In the genomic region with DNA sequence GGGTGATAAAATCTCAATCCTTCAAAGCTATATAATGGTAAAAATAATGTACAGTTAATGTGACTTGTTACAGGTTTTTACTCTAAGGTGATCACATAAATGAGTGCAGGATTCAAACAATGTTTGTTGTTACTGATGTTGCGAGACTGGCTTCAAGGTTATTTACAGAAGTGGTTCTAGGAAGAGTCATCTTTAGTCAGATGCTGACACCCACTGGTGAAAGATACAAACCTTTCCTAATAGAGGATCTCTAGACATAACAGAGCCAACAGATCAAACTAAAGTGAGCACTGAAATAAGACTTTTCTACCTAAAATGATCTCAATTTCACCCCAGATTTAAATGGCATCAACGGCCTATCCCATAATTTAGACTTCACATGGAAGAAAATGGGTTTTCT, we compare ENCODE assay signal across 9 cellular contexts. TPM values are rescaled to one million over a fixed set of nuclear protein-coding genes. Genes with fewer than 3 reads are reported as not detected.
DNase-seq lines count a peak whose midpoint lies in the region; ATAC-seq and TF ChIP-seq lines count a peak whose summit lies in the region.
"Had no signal": no experiment of that assay in that cellular context is flagged by ENCODE, and none has a peak within 500 bp of the region (broad histone marks: within the 10 kb centered on the region; RNA-seq: fewer than 3 reads in every experiment).

No MANE protein-coding gene starts in this region.

- ATAC-seq in Panc1 (peak; percentile 90), GM18909 (IDR thresholded peaks at IDR 0.05; ENCODE audit: poor library complexity, unreplicated experiment) (no peak), HG03432 (IDR thresholded peaks at IDR 0.05; ENCODE audit: unreplicated experiment) (no peak)
- ATAC-seq in activated T-cell treated with anti-CD3 and anti-CD28 coated beads, Interleukin-2, amount 50 U/mL, for 4 hours = no peak

- H3K27me3 Mint-ChIP-seq in Calu3 (ENCODE audit: unreplicated experiment) (no peaks in the 10 kb centered on the region), neural progenitor cell (ENCODE audit: insufficient read depth, low read depth) (no peaks in the 10 kb centered on the region)
- H3K27me3 Mint-ChIP-seq in activated T-cell treated with anti-CD3 and anti-CD28 coated beads, Interleukin-2, amount 50 U/mL, for 4 hours (ENCODE audit: low read depth) = no peaks in the 10 kb centered on the region

- WGBS in esophagus muscularis mucosa = 49% methylated on average over 2 of the region's 2 CpGs

- H3K4me3 Mint-ChIP-seq in Calu3 (ENCODE audit: low read depth, unreplicated experiment) (no peak overlapping the region), neural progenitor cell (no peak overlapping the region)
- H3K4me3 Mint-ChIP-seq in activated T-cell treated with anti-CD3 and anti-CD28 coated beads, Interleukin-2, amount 50 U/mL, for 4 hours = no peak overlapping the region

- intact Hi-C loops in Calu3 (cut with micrococcal nuclease; ENCODE audit: unreplicated experiment) (loop anchor here (1.0 to 5.0 kb wide), 4 partner anchors 38 to 498 kb away; no protein-coding TSS in a partner anchor), Panc1 (cut with micrococcal nuclease; ENCODE audit: unreplicated experiment) (loop anchor here (5.0 to 10.0 kb wide), 3 partner anchors 60 to 643 kb away; no protein-coding TSS in a partner anchor), esophagus muscularis mucosa (cut with DNase I) (loop anchor here (5.0 to 10.0 kb wide), 3 partner anchors 320 to 498 kb away; partner anchors contain the start of gene LHFPL2)

- no peak overlapping the region for H3K9ac ChIP-seq in neural progenitor cell

- no peak for TF ChIP-seq EP300 in esophagus muscularis mucosa (IDR thresholded peaks at IDR 0.05)

- H3K9me3 ChIP-seq in Panc1 (ENCODE audit: control insufficient read depth, insufficient read depth, low read depth, low read length) (no peaks in the 10 kb centered on the region), esophagus muscularis mucosa (no peaks in the 10 kb centered on the region), neural progenitor cell (ENCODE audit: low read depth) (no peaks in the 10 kb centered on the region)

- in situ Hi-C loops in Panc1 (cut with HindIII; ENCODE audit: low pct_unique_long_range_greater_than_20kb, low sequenced_read_pairs) = no loop called here

- peak; percentile 27 for DNase-seq in Calu3
- DNase-seq in Jurkat, Clone E6-1 (ENCODE audit: low read depth, low spot score) = peak; percentile 28
- peak; percentile 54 for DNase-seq in Panc1 (ENCODE audit: low read depth, low spot score)
- no peak for DNase-seq in esophagus muscularis mucosa (ENCODE audit: extremely low spot score)
- peak; percentile 55 for DNase-seq in neural progenitor cell (ENCODE audit: low spot score)
- no peak for DNase-seq in activated T-cell treated with anti-CD3 and anti-CD28 coated beads, Interleukin-2, amount 50 U/mL, for 4 hours

- no peak for TF ChIP-seq CTCF in Calu3 (IDR thresholded peaks at IDR 0.05; ENCODE audit: unreplicated experiment)
- TF ChIP-seq CTCF in Panc1 (IDR thresholded peaks at IDR 0.05) = peak; percentile 45; the same call in 1 of the 2 replicates
- TF ChIP-seq CTCF in esophagus muscularis mucosa (IDR thresholded peaks at IDR 0.05) = peak; percentile 26 to 40 (median 34)
- TF ChIP-seq CTCF in neural progenitor cell (IDR thresholded peaks at IDR 0.05) = peak; percentile 57

- no peak overlapping the region for H3K4me2 ChIP-seq in neural progenitor cell

- POLR2A ChIA-PET in Panc1 (lab: Charles Lee) = interaction anchor here (0.6 kb wide), 1 partner anchor 34 kb away, joined by 3 read pairs; no protein-coding TSS in a partner anchor

- H3K4me1 ChIP-seq in Panc1 (ENCODE audit: control insufficient read depth, insufficient read depth, low read length) (no peaks in the 10 kb centered on the region), esophagus muscularis mucosa (no peaks in the 10 kb centered on the region), neural progenitor cell (peaks cover 2% of the 10 kb centered on the region)

- H3K27me3 ChIP-seq in Panc1 (ENCODE audit: control insufficient read depth, insufficient read depth, low read length) = no peaks in the 10 kb centered on the region
- H3K27me3 ChIP-seq in esophagus muscularis mucosa = no peaks in the 10 kb centered on the region
- no peaks in the 10 kb centered on the region for H3K27me3 ChIP-seq in neural progenitor cell

- H3F3A ChIP-seq in neural progenitor cell (ENCODE audit: low read depth) = peaks cover 1% of the 10 kb centered on the region

- BruUV-seq in Calu3 (replicated peaks; lab: Mats Ljungman, UMichigan) (no TSS peak), Panc1 (replicated peaks; lab: Mats Ljungman, UMichigan) (no TSS peak)

- no peaks in the 10 kb centered on the region for H3K79me2 ChIP-seq in neural progenitor cell (ENCODE audit: low read depth)

- H4K20me1 ChIP-seq in neural progenitor cell (ENCODE audit: low read depth) = no peaks in the 10 kb centered on the region

- TF ChIP-seq POLR2A in esophagus muscularis mucosa (IDR thresholded peaks at IDR 0.05; ENCODE audit: low read depth) = no peak

- no peak overlapping the region for H3K27ac ChIP-seq in Panc1 (ENCODE audit: low read length)
- H3K27ac ChIP-seq in esophagus muscularis mucosa (replicated peaks in 1 of 4) = no peak overlapping the region
- no peak overlapping the region for H3K27ac ChIP-seq in neural progenitor cell
- H3K27ac ChIP-seq: HL-60 had no signal

- H3K4me1 Mint-ChIP-seq in Calu3 (ENCODE audit: low read depth, unreplicated experiment) (no peaks in the 10 kb centered on the region), neural progenitor cell (peaks cover 5% of the 10 kb centered on the region)
- H3K4me1 Mint-ChIP-seq in activated T-cell treated with anti-CD3 and anti-CD28 coated beads, Interleukin-2, amount 50 U/mL, for 4 hours (ENCODE audit: low read depth) = no peaks in the 10 kb centered on the region

- H3K36me3 ChIP-seq in Panc1 (ENCODE audit: control insufficient read depth, insufficient read depth, low read length) (no peaks in the 10 kb centered on the region), esophagus muscularis mucosa (peaks cover 0 to 52% (median 11%) of the 10 kb centered on the region in 4 donors), neural progenitor cell (no peaks in the 10 kb centered on the region)

- H3K27ac Mint-ChIP-seq in Calu3 (ENCODE audit: unreplicated experiment) = no peak overlapping the region
- no peak overlapping the region for H3K27ac Mint-ChIP-seq in neural progenitor cell

- no peak overlapping the region for H3K4me3 ChIP-seq in Jurkat, Clone E6-1 (ENCODE audit: low read length)
- H3K4me3 ChIP-seq in Panc1 (ENCODE audit: low read depth in 2 of 2, low read length in 2 of 2) (no peak overlapping the region), esophagus muscularis mucosa (no peak overlapping the region), neural progenitor cell (no peak overlapping the region)

- H2AFZ ChIP-seq in neural progenitor cell (replicated peaks) = no peak overlapping the region

- H3K36me3 Mint-ChIP-seq in Calu3 (ENCODE audit: insufficient read depth, unreplicated experiment) (no peaks in the 10 kb centered on the region), neural progenitor cell (peaks cover 4% of the 10 kb centered on the region)
- peaks cover 17% of the 10 kb centered on the region for H3K36me3 Mint-ChIP-seq in activated T-cell treated with anti-CD3 and anti-CD28 coated beads, Interleukin-2, amount 50 U/mL, for 4 hours (ENCODE audit: insufficient read depth)

- CTCF ChIA-PET in Calu3 (lab: Charles Lee) = interaction anchor here (1.5 kb wide), 1 partner anchor 65 kb away, joined by 10 read pairs; no protein-coding TSS in a partner anchor
- CTCF ChIA-PET in Panc1 (lab: Charles Lee) = no interaction called here

- H3K9me3 Mint-ChIP-seq in Calu3 (ENCODE audit: low read depth, unreplicated experiment) = no peaks in the 10 kb centered on the region
- H3K9me3 Mint-ChIP-seq in neural progenitor cell = no peaks in the 10 kb centered on the region
- no peaks in the 10 kb centered on the region for H3K9me3 Mint-ChIP-seq in activated T-cell treated with anti-CD3 and anti-CD28 coated beads, Interleukin-2, amount 50 U/mL, for 4 hours

RNA-seq across cellular contexts. Expression of gene ARSB, which starts 20.2 kb away (rescaled TPM):
- total RNA-seq in Calu3 (2022) (14.1 and 21.4 TPM in 2 replicates), Panc1 (2021; ENCODE audit: unreplicated experiment) (18.1 TPM), esophagus muscularis mucosa (100 to 1,000 TPM in 1 of 4 donors, 10 to 100 TPM in 3; 58.0 to 103 (median 67.5) TPM), neural progenitor cell (ENCODE audit: low replicate concordance) (15.3 and 19.2 TPM in 2 replicates)
- 1.8 TPM for polyA plus RNA-seq in Jurkat, Clone E6-1 (2012; ENCODE audit: insufficient read depth, insufficient read length)
- 8.8 TPM for polyA plus RNA-seq in Panc1 (2012; ENCODE audit: insufficient read length)
- 10 to 100 TPM in 2 of 3 donors, 1 to 10 TPM in 1; 9.4 to 12.7 (median 11.0) TPM for total RNA-seq in activated T-cell treated with anti-CD3 and anti-CD28 coated beads, Interleukin-2, amount 50 U/mL, for 4 hours

Comparison
In these comparisons a context has a peak if more than half of its experiments do, and no peak if none do; other contexts are left out.
1. DNase-seq: peak in Calu3 (single experiment), Jurkat, Clone E6-1 (single experiment), Panc1 (single experiment) and neural progenitor cell (single experiment); none in esophagus muscularis mucosa (single experiment) and activated T-cell treated with anti-CD3 and anti-CD28 coated beads, Interleukin-2, amount 50 U/mL, for 4 hours (single experiment).